20 cellular contexts compared by ENCODE assay signal in genomic region chr12:86117711-86118110, GRCh38.
"Had no signal": no experiment of that assay in that cellular context is flagged by ENCODE, and none has a peak within 500 bp of the region (broad histone marks: within the 10 kb centered on the region; RNA-seq: fewer than 3 reads in every experiment).

No MANE protein-coding gene starts in this region.

- H2AFZ ChIP-seq: neural progenitor cell had no signal

- H3K4me3 ChIP-seq: coronary artery, gastrocnemius medialis, heart right ventricle, lung, neural progenitor cell, ovary, sigmoid colon, stomach had no signal

- H3K36me3 ChIP-seq: gastrocnemius medialis, heart right ventricle, neural progenitor cell, ovary, sigmoid colon, stomach had no signal

- H3K27me3 ChIP-seq: gastrocnemius medialis, heart right ventricle, neural progenitor cell, ovary, sigmoid colon, stomach had no signal

- H3K9ac ChIP-seq: neural progenitor cell had no signal

- H3K27ac ChIP-seq: coronary artery, gastrocnemius medialis, heart right ventricle, neural progenitor cell, ovary, sigmoid colon, stomach had no signal

- H3K9me3 ChIP-seq: gastrocnemius medialis, heart right ventricle, ovary, sigmoid colon, stomach had no signal

- ATAC-seq: activated T-cell treated with anti-CD3 and anti-CD28 coated beads, Interleukin-2, amount 50 U/mL, for 72 hours; gastrocnemius medialis; heart right ventricle; left colon had no signal

- H3K4me2 ChIP-seq: neural progenitor cell had no signal

- H3K4me1 ChIP-seq: gastrocnemius medialis, heart right ventricle, neural progenitor cell, sigmoid colon, stomach had no signal

- DNase-seq: activated CD4-positive, alpha-beta T cell treated with anti-CD3 and anti-CD28 coated beads, Interleukin-2, amount 10 ng/mL, durations not matched to agents 7 days and 5 days; activated CD4-positive, CD25-positive, alpha-beta regulatory T cell; activated CD8-positive, alpha-beta memory T cell treated with anti-CD3 and anti-CD28 coated beads, Interleukin-2, amount 50 U/mL, for 48 hours; activated gamma-delta T cell; activated T-cell treated with anti-CD3 and anti-CD28 coated beads, Interleukin-2, amount 50 U/mL, for 72 hours; amygdala; effector CD4-positive, alpha-beta T cell; gastrocnemius medialis; heart right ventricle; left colon; midbrain; ovary; sigmoid colon; stimulated activated CD4-positive, alpha-beta T cell treated with anti-CD3 and anti-CD28 coated beads, Interleukin-12 subunit alpha, Interleukin-12 subunit beta, amount 100 ng/mL, for 4 hours; stimulated activated CD4-positive, alpha-beta T cell treated with anti-CD3 and anti-CD28 coated beads, Interleukin-2, amount 100 ng/mL, for 24 hours; stomach; SW 1271 had no signal
